Comparison of ENCODE assay signal across 8 cellular contexts in the genomic region with DNA sequence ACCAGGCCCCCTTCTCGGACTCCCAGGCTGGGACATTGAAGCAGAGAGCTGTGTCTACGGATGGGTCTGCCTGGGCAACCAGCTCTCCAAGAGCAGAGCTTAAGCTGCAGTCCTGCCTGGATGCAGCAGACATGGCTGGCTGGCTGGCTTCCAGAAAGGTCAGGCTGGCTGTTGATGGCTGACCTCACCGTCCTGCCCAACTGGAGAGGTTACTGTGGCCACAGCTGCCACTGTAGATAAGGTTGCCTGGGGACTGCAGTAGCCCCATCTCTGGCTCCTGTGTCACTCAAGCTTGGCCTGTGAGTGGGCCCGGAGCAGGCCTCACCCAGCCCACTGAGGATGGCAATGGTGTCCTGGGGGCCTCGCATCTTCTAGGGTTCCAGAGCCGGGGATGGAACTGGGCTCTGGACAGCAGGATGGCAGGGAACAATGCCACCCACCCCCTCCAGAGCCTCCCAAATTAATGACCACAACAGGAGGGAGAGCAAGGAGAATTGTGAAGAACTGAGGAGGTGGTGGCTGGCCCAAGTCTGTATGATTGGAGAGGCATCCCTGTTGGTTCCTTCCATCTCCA. TPM values are rescaled to one million over a fixed set of nuclear protein-coding genes. Genes with fewer than 3 reads are reported as not detected.
DNase-seq lines count a peak whose midpoint lies in the region; ATAC-seq and TF ChIP-seq lines count a peak whose summit lies in the region.

No MANE protein-coding gene starts in this region.

- H3K4me1 Mint-ChIP-seq in MCF 10A (ENCODE audit: insufficient read depth, unreplicated experiment), result peaks cover 17% of the 10 kb centered on the region
- H3K4me1 Mint-ChIP-seq in naive thymus-derived CD4-positive, alpha-beta T cell, result peaks cover 12 to 33% (median 26%) of the 10 kb centered on the region in 7 donors

- peak overlapping the region; percentile 73 for H3K27ac Mint-ChIP-seq in MCF 10A (ENCODE audit: low read depth, unreplicated experiment)
- peak overlapping the region in 1 of 9 donors; percentile 23 for H3K27ac Mint-ChIP-seq in naive thymus-derived CD4-positive, alpha-beta T cell

- peak; percentile 80 to 88 (median 86) for ATAC-seq in right lobe of liver
- no peak for ATAC-seq in naive thymus-derived CD4-positive, alpha-beta T cell

- H3K9me3 ChIP-seq in MG63 (no peaks in the 10 kb centered on the region), right lobe of liver (no peaks in the 10 kb centered on the region), subcutaneous abdominal adipose tissue (ENCODE audit: control insufficient read depth in 5 of 5, low read length in 5 of 5) (no peaks in the 10 kb centered on the region)
- H3K9me3 ChIP-seq in naive thymus-derived CD4-positive, alpha-beta T cell (ENCODE audit: control insufficient read depth in 2 of 3, low read length in 3 of 3), result no peaks in the 10 kb centered on the region

- POLR2A ChIA-PET in MCF 10A (lab: Yijun Ruan, JAX), result interaction anchor here (0.6 to 4.0 kb wide), 12 partner anchors 20 to 861 kb away, joined by 3 to 27 read pairs (median 6); partner anchors contain the start of gene FNDC4
- POLR2A ChIA-PET in naive thymus-derived CD4-positive, alpha-beta T cell (lab: Charles Lee), result no interaction called here

- no peak overlapping the region for H3K4me3 Mint-ChIP-seq in MCF 10A (ENCODE audit: unreplicated experiment)
- H3K4me3 Mint-ChIP-seq in naive thymus-derived CD4-positive, alpha-beta T cell, result no peak overlapping the region

- H3K4me1 ChIP-seq in right lobe of liver, result peaks cover 0 to 21% (median 10%) of the 10 kb centered on the region in 4 donors
- peaks cover 3 to 34% (median 23%) of the 10 kb centered on the region in 5 donors for H3K4me1 ChIP-seq in subcutaneous abdominal adipose tissue (ENCODE audit: control insufficient read depth in 5 of 5, insufficient read depth in 5 of 5, low read length in 5 of 5)
- peaks cover 22 to 24% of the 10 kb centered on the region in 2 donors for H3K4me1 ChIP-seq in naive thymus-derived CD4-positive, alpha-beta T cell (ENCODE audit: control insufficient read depth in 2 of 2, insufficient read depth in 2 of 2, low read length in 2 of 2)

- H3K27me3 ChIP-seq in MG63 (no peaks in the 10 kb centered on the region), right lobe of liver (no peaks in the 10 kb centered on the region), subcutaneous abdominal adipose tissue (ENCODE audit: control insufficient read depth in 5 of 5, insufficient read depth in 4 of 5, low read length in 5 of 5) (no peaks in the 10 kb centered on the region)
- no peaks in the 10 kb centered on the region for H3K27me3 ChIP-seq in naive thymus-derived CD4-positive, alpha-beta T cell (ENCODE audit: control insufficient read depth in 2 of 2, insufficient read depth in 2 of 2, low read length in 2 of 2)

- H3K27ac ChIP-seq in right lobe of liver (peak overlapping the region in 2 of 3 donors; percentile 39 to 53), subcutaneous abdominal adipose tissue (ENCODE audit: low read depth, low read length) (no peak overlapping the region)
- no peak overlapping the region for H3K27ac ChIP-seq in naive thymus-derived CD4-positive, alpha-beta T cell (ENCODE audit: low read depth, low read length)

- H3K4me3 ChIP-seq in MG63 (no peak overlapping the region), right lobe of liver (no peak overlapping the region), subcutaneous abdominal adipose tissue (ENCODE audit: low read depth in 1 of 5, low read length in 5 of 5) (no peak overlapping the region)
- H3K4me3 ChIP-seq in naive thymus-derived CD4-positive, alpha-beta T cell (ENCODE audit: low read length), result no peak overlapping the region

- no peak for TF ChIP-seq POLR2A in right lobe of liver (IDR thresholded peaks at IDR 0.05)

- 14% methylated on average over 1 of the region's 6 CpGs for WGBS in right lobe of liver (ENCODE audit: insufficient coverage, low coverage, low lambda C conversion rate, missing lambda C conversion rate)

- H3K9me3 Mint-ChIP-seq in MCF 10A (ENCODE audit: unreplicated experiment), result no peaks in the 10 kb centered on the region
- no peaks in the 10 kb centered on the region for H3K9me3 Mint-ChIP-seq in naive thymus-derived CD4-positive, alpha-beta T cell

- peak overlapping the region in 4 of 5 donors; percentile 23 to 52 (median 36) for H3K9ac ChIP-seq in subcutaneous abdominal adipose tissue (ENCODE audit: low read length in 5 of 5)

- DNase-seq in MG63, result peak; percentile 44
- no peak for DNase-seq in MCF 10A (ENCODE audit: unreplicated experiment)
- peak; percentile 93 to 94 (median 93) for DNase-seq in right lobe of liver
- DNase-seq in SW480 (ENCODE audit: low spot score), result no peak
- no peak for DNase-seq in naive thymus-derived CD4-positive, alpha-beta T cell
- DNase-seq in iPS-NIHi11 (ENCODE audit: low spot score), result no peak
- no peak for DNase-seq in DMS153 (lab: John Stamatoyannopoulos, UW)

- peaks cover 6% of the 10 kb centered on the region for H3K36me3 Mint-ChIP-seq in MCF 10A (ENCODE audit: insufficient read depth, unreplicated experiment)
- peaks cover 0 to 4% (median 0%) of the 10 kb centered on the region in 5 donors for H3K36me3 Mint-ChIP-seq in naive thymus-derived CD4-positive, alpha-beta T cell

- H3K27me3 Mint-ChIP-seq in MCF 10A (ENCODE audit: insufficient read depth, unreplicated experiment), result no peaks in the 10 kb centered on the region
- H3K27me3 Mint-ChIP-seq in naive thymus-derived CD4-positive, alpha-beta T cell, result peaks cover 0 to 6% (median 0%) of the 10 kb centered on the region in 5 donors

- no TSS peak for BruUV-seq in MCF 10A (replicated peaks; lab: Mats Ljungman, UMichigan)

- no peak for TF ChIP-seq CTCF in MCF 10A (IDR thresholded peaks at IDR 0.05; ENCODE audit: unreplicated experiment)
- no peak for TF ChIP-seq CTCF in right lobe of liver (IDR thresholded peaks at IDR 0.05)

- H3K36me3 ChIP-seq in MG63 (0 out of 2 replicates have a peak, but pooled peaks cover 2% of the 10 kb centered on the region), right lobe of liver (no peaks in the 10 kb centered on the region), subcutaneous abdominal adipose tissue (ENCODE audit: control insufficient read depth in 5 of 5, insufficient read depth in 5 of 5, low read length in 5 of 5) (no peaks in the 10 kb centered on the region)
- H3K36me3 ChIP-seq in naive thymus-derived CD4-positive, alpha-beta T cell (ENCODE audit: control insufficient read depth in 2 of 3, insufficient read depth in 3 of 3, low read length in 3 of 3), result no peaks in the 10 kb centered on the region

- intact Hi-C loops in MCF 10A (cut with micrococcal nuclease) (no loop called here), right lobe of liver (cut with DNase I) (no loop called here)
- intact Hi-C loops in naive thymus-derived CD4-positive, alpha-beta T cell (cut with micrococcal nuclease), result no loop called here

- CTCF ChIA-PET in MCF 10A (lab: Yijun Ruan, JAX), result interaction anchor here (0.5 to 1.6 kb wide), 4 partner anchors 13 to 200 kb away, joined by 3 to 4 read pairs (median 3); no protein-coding TSS in a partner anchor
- CTCF ChIA-PET in naive thymus-derived CD4-positive, alpha-beta T cell (lab: Charles Lee), result no interaction called here

RNA-seq across cellular contexts. Expression of gene FOSL2, which starts 37.0 kb away (rescaled TPM):
- total RNA-seq in MG63 (2014; rRNA removed; shearing (Covaris generic); ENCODE audit: low replicate concordance), result 32.7 and 46.9 TPM in 2 replicates
- 122 and 141 TPM in 2 replicates for total RNA-seq in MCF 10A (2022)
- total RNA-seq in right lobe of liver, result 10 to 100 TPM in 4 of 6 experiments, 1 to 10 TPM in 2; 8.1 to 70.7 (median 14.9) TPM
- 100 to 1,000 TPM in 1 of 5 experiments, 10 to 100 TPM in 2, 1 to 10 TPM in 1, under 1 TPM in 1; 0.81 to 251 (median 33.9) TPM for total RNA-seq in naive thymus-derived CD4-positive, alpha-beta T cell
- polyA plus RNA-seq in naive thymus-derived CD4-positive, alpha-beta T cell, result 1 to 10 TPM in 1 of 2 donors, under 1 TPM in 1; 0.25 to 1.3 TPM

Comparison
In these comparisons a context has a peak if more than half of its experiments do, and no peak if none do; other contexts are left out.
1. DNase-seq: peak in MG63 (single experiment) and right lobe of liver (3 of 3); none in MCF 10A (single experiment), SW480 (single experiment), naive thymus-derived CD4-positive, alpha-beta T cell (0 of 9), iPS-NIHi11 (single experiment) and DMS153 (single experiment).
2. H3K27ac ChIP-seq: peak in right lobe of liver (2 of 3); none in subcutaneous abdominal adipose tissue (single experiment) and naive thymus-derived CD4-positive, alpha-beta T cell (single experiment).